8 cellular contexts compared by ENCODE assay signal in genomic region chr4:18021720-18022571, GRCh38. TPM values are rescaled to one million over a fixed set of nuclear protein-coding genes. Genes with fewer than 3 reads are reported as not detected.
A peak's percentile ranks its signal among the peaks of the same experiment; 100 is the strongest.
DNase-seq lines count a peak whose midpoint lies in the region; TF ChIP-seq lines count a peak whose summit lies in the region.

TSS of gene LCORL (minus strand) at chr4:18021755. CDS start at chr4:18021751, 4 bp downstream.

- H3K36me3 ChIP-seq in MG63, result no peaks in the 10 kb centered on the region
- H3K36me3 ChIP-seq in stomach smooth muscle (ENCODE audit: control insufficient read depth in 2 of 2, insufficient read depth in 2 of 2, low read length in 2 of 2), result no peaks in the 10 kb centered on the region

- H3K4ac ChIP-seq in H9 (ENCODE audit: low read depth, low read length), result no peak within 1 kb of the TSS

- H4K91ac ChIP-seq in H9 (ENCODE audit: insufficient read length, low read depth, low read length), result no peak within 1 kb of the TSS

- no peak within 1 kb of the TSS for H3T11ph ChIP-seq in H9 (ENCODE audit: low read length)

- H3K56ac ChIP-seq in H9 (ENCODE audit: insufficient read length, low read depth, low read length), result no peak within 1 kb of the TSS

- peak within 1 kb of the TSS; percentile 80; the same call in 1 of the 2 replicates for H3K14ac ChIP-seq in H9 (ENCODE audit: insufficient read depth, low read length)

- no CpG with 5 or more reads among the region's 71 CpGs for WGBS in H9 (ENCODE audit: extremely low coverage, insufficient read length, low lambda C conversion rate)

- H3K27ac Mint-ChIP-seq in H9 (peak within 1 kb of the TSS; percentile 14 to 79 (median 74); a peak in 5 of 7 replicates), neural crest cell (ENCODE audit: unreplicated experiment) (peak within 1 kb of the TSS; percentile 98)

- no peak within 1 kb of the TSS for H2BK5ac ChIP-seq in H9 (ENCODE audit: insufficient read length, low read length)

- H3K9me3 ChIP-seq in H9 (ENCODE audit: control insufficient read depth, low read depth, low read length) (no peaks in the 10 kb centered on the region), MG63 (no peaks in the 10 kb centered on the region), stomach smooth muscle (ENCODE audit: control insufficient read depth in 2 of 2, low read length in 2 of 2) (no peaks in the 10 kb centered on the region)

- H3K36me3 Mint-ChIP-seq in H9 (ENCODE audit: insufficient read depth in 1 of 3, low read depth in 3 of 3), result no peaks in the 10 kb centered on the region
- no peaks in the 10 kb centered on the region for H3K36me3 Mint-ChIP-seq in neural crest cell (ENCODE audit: low read depth)

- H2BK15ac ChIP-seq in H9 (ENCODE audit: low read depth, low read length), result no peak within 1 kb of the TSS

- no peak within 1 kb of the TSS for H2BK120ac ChIP-seq in H9 (ENCODE audit: low read depth, low read length, poor library complexity, severe bottlenecking)

- H2AFZ ChIP-seq in H9 (ENCODE audit: low read length), result peak within 1 kb of the TSS; percentile 18

- no peak within 1 kb of the TSS for H3K23ac ChIP-seq in H9 (ENCODE audit: insufficient read length, low read depth, low read length)

- H3K79me2 ChIP-seq in H9 (ENCODE audit: insufficient read depth, low read length), result no peaks in the 10 kb centered on the region; the same call in 1 of the 2 replicates

- TF ChIP-seq CTCF in H9 (conservative IDR thresholded peaks at IDR 0.05) (peak; percentile 19; the same call in 1 of the 3 replicates), foreskin fibroblast (IDR thresholded peaks at IDR 0.05; ENCODE audit: low read depth, low read length) (no peak), neural crest cell (conservative IDR thresholded peaks at IDR 0.05) (peak; percentile 27)

- no peak within 1 kb of the TSS for H4K8ac ChIP-seq in H9 (replicated peaks; ENCODE audit: insufficient read length, low read depth, low read length)

- peak within 1 kb of the TSS; percentile 81 for H3K4me3 ChIP-seq in MG63
- peak within 1 kb of the TSS; percentile 58 to 94 for H3K4me3 ChIP-seq in foreskin fibroblast (ENCODE audit: low read depth in 1 of 2, low read length in 2 of 2)
- peak within 1 kb of the TSS; percentile 89 to 90 for H3K4me3 ChIP-seq in stomach smooth muscle (ENCODE audit: low read length in 2 of 2)

- H3K9me3 Mint-ChIP-seq in H9 (no peaks in the 10 kb centered on the region; a peak in 2 of 5 replicates), neural crest cell (no peaks in the 10 kb centered on the region)

- H4K5ac ChIP-seq in H9 (ENCODE audit: insufficient read length, low read depth, low read length), result no peak within 1 kb of the TSS

- no peaks in the 10 kb centered on the region for H4K20me1 ChIP-seq in H9 (ENCODE audit: control insufficient read depth, insufficient read depth, insufficient read length)

- peaks cover 3% of the 10 kb centered on the region for H3K79me1 ChIP-seq in H9 (ENCODE audit: insufficient read depth, low read depth, low read length, poor library complexity, severe bottlenecking)

- H3K18ac ChIP-seq in H9 (ENCODE audit: insufficient read length, low read depth, low read length), result peak within 1 kb of the TSS; percentile 39

- H3K27me3 Mint-ChIP-seq in H9 (ENCODE audit: low read depth) (peaks cover 31% of the 10 kb centered on the region), neural crest cell (ENCODE audit: low read depth) (peaks cover 17% of the 10 kb centered on the region)

- H3K4me1 ChIP-seq in H9 (ENCODE audit: insufficient read depth, low read length) (no peaks in the 10 kb centered on the region), stomach smooth muscle (ENCODE audit: control insufficient read depth, insufficient read depth, low read length) (peaks cover 13% of the 10 kb centered on the region)

- H3K4me3 Mint-ChIP-seq in H9 (peak within 1 kb of the TSS; percentile 85 to 99), neural crest cell (peak within 1 kb of the TSS; percentile 97)

- no peak within 1 kb of the TSS for H2BK20ac ChIP-seq in H9 (ENCODE audit: low read depth, low read length, poor library complexity, severe bottlenecking)

- no peak within 1 kb of the TSS for H2AK5ac ChIP-seq in H9 (ENCODE audit: insufficient read length, low read length)

- no peak within 1 kb of the TSS for H2BK12ac ChIP-seq in H9 (ENCODE audit: insufficient read length, low read depth, low read length)

- peak within 1 kb of the TSS; percentile 79 for H3K4me2 ChIP-seq in H9 (ENCODE audit: insufficient read depth, insufficient read length, low read length)

- no peak within 1 kb of the TSS for H3K27ac ChIP-seq in H9 (ENCODE audit: insufficient read length, low read depth, low read length)
- H3K27ac ChIP-seq in stomach smooth muscle (ENCODE audit: low read length), result peak within 1 kb of the TSS; percentile 70

- H3K27me3 ChIP-seq in H9 (ENCODE audit: insufficient read depth, low read length), result no peaks in the 10 kb centered on the region; the same call in 1 of the 2 replicates
- no peaks in the 10 kb centered on the region for H3K27me3 ChIP-seq in MG63
- no peaks in the 10 kb centered on the region for H3K27me3 ChIP-seq in stomach smooth muscle (ENCODE audit: control insufficient read depth in 1 of 2, insufficient read depth in 2 of 2, low read length in 2 of 2)

- H3K4me1 Mint-ChIP-seq in H9, result peaks cover 16 to 20% of the 10 kb centered on the region in 2 experiments
- H3K4me1 Mint-ChIP-seq in neural crest cell, result peaks cover 28% of the 10 kb centered on the region

- in situ Hi-C loops in G401 (cut with HindIII; ENCODE audit: low sequenced_read_pairs), result no loop called here

- H3K9ac ChIP-seq in H9 (ENCODE audit: extremely low read depth, insufficient read length, low read length) (peak within 1 kb of the TSS; percentile 38), stomach smooth muscle (ENCODE audit: low read length in 2 of 2) (peak within 1 kb of the TSS; percentile 67 to 76)

- peaks cover 11% of the 10 kb centered on the region for H3K23me2 ChIP-seq in H9 (ENCODE audit: insufficient read length, low read depth, low read length, poor library complexity, severe bottlenecking)

- DNase-seq in G401 (ENCODE audit: low spot score), result peak; percentile 96
- peak; percentile 96 for DNase-seq in H9
- DNase-seq in MG63, result peak; percentile 94
- DNase-seq in SHP77 treated with DMSO at 0.1 percent for 48 hours (lab: John Stamatoyannopoulos, UW), result peak; percentile 92
- DNase-seq in activated gamma-delta T cell treated with anti-CD3 and anti-CD28 coated beads, Interleukin-2, amount 50 U/mL, for 16 hours (ENCODE audit: low read depth), result peak; percentile 81
- DNase-seq in foreskin fibroblast, result peak; percentile 96 to 99
- DNase-seq in neural crest cell (ENCODE audit: low read depth, low spot score), result peak; percentile 84

RNA-seq across cellular contexts. Expression of gene LCORL, which starts in this region (rescaled TPM):
- 13.7 and 14.5 TPM in 2 replicates for total RNA-seq in G401 (2014; rRNA removed; shearing (Covaris generic))
- total RNA-seq in H9 (2021) (11.6 and 15.5 TPM in 2 replicates), neural crest cell (26.1 and 29.0 TPM in 2 replicates)
- total RNA-seq in MG63 (2014; rRNA removed; shearing (Covaris generic); ENCODE audit: low replicate concordance), result 5.2 and 6.5 TPM in 2 replicates
